In genomic region chr1:187383366-187383765, GRCh38 we compare ENCODE assay signal across 1 cellular context.
TF ChIP-seq lines count a peak whose summit lies in the region.

No MANE protein-coding gene starts in this region.

TF ChIP-seq in Ishikawa, 13 proteins besides CTCF, POLR2A, EP300 and RAD21 (continued from another document):
- TF ChIP-seq USF1 (IDR thresholded peaks at IDR 0.05) (no peak), ZBTB7A (IDR thresholded peaks at IDR 0.05; ENCODE audit: low read depth) (no peak), TAF1 (IDR thresholded peaks at IDR 0.05; ENCODE audit: low read depth) (no peak), YY1 (IDR thresholded peaks at IDR 0.05; ENCODE audit: low read depth) (no peak), FOXM1 (IDR thresholded peaks at IDR 0.05; ENCODE audit: borderline replicate concordance, low read depth) (no peak)
